ENCODE assay signal across 1 cellular context in the genomic region with DNA sequence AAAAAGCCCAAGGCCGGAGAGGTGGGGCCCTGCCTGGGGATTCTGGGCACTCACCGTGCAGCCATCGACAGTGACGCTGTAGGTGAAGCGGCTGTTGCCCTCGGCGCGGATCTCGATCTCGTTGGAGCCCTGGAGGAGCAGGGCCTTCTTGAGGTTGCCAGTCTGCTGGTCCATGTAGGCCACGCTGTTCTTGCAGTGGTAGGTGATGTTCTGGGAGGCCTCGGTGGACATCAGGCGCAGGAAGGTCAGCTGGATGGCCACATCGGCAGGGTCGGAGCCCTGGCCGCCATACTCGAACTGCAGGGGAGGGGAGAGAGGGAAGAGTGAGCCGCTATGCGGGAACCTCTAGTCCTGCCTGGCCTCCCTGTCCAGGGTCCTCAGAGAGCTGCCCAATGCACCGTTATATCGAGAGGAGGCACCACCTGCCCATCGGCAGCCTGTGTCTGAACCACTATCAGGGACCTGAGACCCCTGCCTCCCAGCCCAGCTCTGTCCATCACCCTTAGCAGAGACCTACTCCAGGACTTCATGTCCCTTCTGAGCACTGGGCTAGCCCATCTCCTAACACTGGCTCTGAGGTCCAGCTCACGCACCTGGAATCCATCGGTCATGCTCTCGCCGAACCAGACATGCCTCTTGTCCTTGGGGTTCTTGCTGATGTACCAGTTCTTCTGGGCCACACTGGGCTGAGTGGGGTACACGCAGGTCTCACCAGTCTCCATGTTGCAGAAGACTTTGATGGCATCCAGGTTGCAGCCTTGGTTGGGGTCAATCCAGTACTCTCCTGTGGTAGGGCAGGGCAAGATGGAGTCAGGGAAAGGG.
TF ChIP-seq lines count a peak whose summit lies in the region.

No MANE protein-coding gene starts in this region.

TF ChIP-seq in HCT116, 20 proteins besides CTCF, POLR2A, EP300 and RAD21:
- TF ChIP-seq, protein P1, sequence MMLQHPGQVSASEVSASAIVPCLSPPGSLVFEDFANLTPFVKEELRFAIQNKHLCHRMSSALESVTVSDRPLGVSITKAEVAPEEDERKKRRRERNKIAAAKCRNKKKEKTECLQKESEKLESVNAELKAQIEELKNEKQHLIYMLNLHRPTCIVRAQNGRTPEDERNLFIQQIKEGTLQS (IDR thresholded peaks at IDR 0.05): no peak
- TF ChIP-seq SP1 (IDR thresholded peaks at IDR 0.05; ENCODE audit: low read depth) (no peak), TCF7L2 (IDR thresholded peaks at IDR 0.05; ENCODE audit: borderline replicate concordance, extremely low read depth, insufficient read depth, insufficient read length) (no peak), POLR2AphosphoS5 (IDR thresholded peaks at IDR 0.05; ENCODE audit: low read depth, low read length) (no peak), YY1 (IDR thresholded peaks at IDR 0.05; ENCODE audit: extremely low read depth, insufficient replicate concordance, low read depth, low read length) (no peak), CBX3 (IDR thresholded peaks at IDR 0.05; ENCODE audit: low read depth) (no peak), MAX (IDR thresholded peaks at IDR 0.05) (no peak), SIN3A (IDR thresholded peaks at IDR 0.05; ENCODE audit: low read depth) (no peak), JUND (IDR thresholded peaks at IDR 0.05) (no peak), ZNF274 (IDR thresholded peaks at IDR 0.05; ENCODE audit: low read depth, low read length) (no peak), SRF (IDR thresholded peaks at IDR 0.05; ENCODE audit: low read depth) (no peak), REST (IDR thresholded peaks at IDR 0.05; ENCODE audit: low read depth) (no peak), EGR1 (IDR thresholded peaks at IDR 0.05; ENCODE audit: low read depth) (no peak)
- TF ChIP-seq, protein P2, sequence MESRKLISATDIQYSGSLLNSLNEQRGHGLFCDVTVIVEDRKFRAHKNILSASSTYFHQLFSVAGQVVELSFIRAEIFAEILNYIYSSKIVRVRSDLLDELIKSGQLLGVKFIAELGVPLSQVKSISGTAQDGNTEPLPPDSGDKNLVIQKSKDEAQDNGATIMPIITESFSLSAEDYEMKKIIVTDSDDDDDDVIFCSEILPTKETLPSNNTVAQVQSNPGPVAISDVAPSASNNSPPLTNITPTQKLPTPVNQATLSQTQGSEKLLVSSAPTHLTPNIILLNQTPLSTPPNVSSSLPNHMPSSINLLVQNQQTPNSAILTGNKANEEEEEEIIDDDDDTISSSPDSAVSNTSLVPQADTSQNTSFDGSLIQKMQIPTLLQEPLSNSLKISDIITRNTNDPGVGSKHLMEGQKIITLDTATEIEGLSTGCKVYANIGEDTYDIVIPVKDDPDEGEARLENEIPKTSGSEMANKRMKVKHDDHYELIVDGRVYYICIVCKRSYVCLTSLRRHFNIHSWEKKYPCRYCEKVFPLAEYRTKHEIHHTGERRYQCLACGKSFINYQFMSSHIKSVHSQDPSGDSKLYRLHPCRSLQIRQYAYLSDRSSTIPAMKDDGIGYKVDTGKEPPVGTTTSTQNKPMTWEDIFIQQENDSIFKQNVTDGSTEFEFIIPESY (IDR thresholded peaks at IDR 0.05; ENCODE audit: extremely low read depth, insufficient replicate concordance, low read length): no peak
